ENCODE assay signal across 8 cellular contexts in the genomic region with DNA sequence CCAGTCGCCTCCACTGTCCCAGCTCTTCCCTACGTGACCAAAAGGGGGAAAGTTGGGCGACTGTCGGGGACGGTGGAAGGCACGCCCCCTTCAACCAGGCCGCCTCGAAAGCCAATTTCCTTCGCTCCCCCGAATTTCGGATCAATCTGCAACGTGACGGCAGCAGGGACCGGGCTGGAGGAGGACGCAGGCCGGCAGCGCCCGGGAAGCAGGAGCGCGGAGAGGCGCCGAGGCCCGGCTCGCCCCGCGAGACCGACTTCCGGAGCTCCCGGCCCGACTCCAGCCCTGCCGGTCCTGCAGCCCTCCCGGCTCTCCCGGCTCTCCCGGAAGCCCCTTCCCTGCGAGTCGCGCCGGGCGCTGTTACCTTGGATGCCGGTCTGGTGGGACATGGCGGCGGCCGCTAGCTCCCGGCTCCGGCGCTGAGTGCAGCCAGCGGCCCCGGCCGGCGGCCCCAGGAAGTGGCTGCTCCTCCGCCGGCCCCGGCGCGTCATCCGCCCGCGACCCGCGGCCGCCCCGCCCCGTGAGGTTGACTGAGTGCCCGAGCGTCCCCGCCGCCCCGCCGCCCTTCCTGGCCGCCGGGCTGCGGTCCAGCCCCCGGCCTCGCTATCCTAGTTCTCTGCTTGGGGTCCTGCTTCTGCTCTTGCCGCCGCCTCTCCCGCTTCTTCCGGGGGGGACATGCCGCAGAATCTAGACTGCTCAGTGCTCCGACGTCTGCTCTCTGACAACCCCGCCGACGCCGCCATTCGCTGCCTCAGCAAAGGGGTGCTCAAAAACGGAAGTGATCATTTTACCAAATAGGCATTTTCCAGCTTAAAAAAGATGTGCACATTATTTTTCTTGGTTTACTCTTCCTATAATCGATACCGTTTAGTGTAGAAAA. TPM values are rescaled to one million over a fixed set of nuclear protein-coding genes. Genes with fewer than 3 reads are reported as not detected.
DNase-seq lines count a peak whose midpoint lies in the region; ATAC-seq lines count a peak whose summit lies in the region.

A gene (minus strand): TSS at position 461 of the 880 bp plus-strand sequence. CDS start 72 bp downstream, at position 389.

- DNase-seq in CD4-positive, alpha-beta memory T cell: peak; percentile 85 to 92 (median 88)
- peak; percentile 49 for DNase-seq in NCI-H82 treated with DMSO at 0.1 percent for 48 hours (lab: John Stamatoyannopoulos, UW; ENCODE audit: unreplicated experiment)
- DNase-seq in activated CD8-positive, alpha-beta memory T cell treated with anti-CD3 and anti-CD28 coated beads for 24 hours: peak; percentile 96
- peak; percentile 73 for DNase-seq in effector CD8-positive, alpha-beta T cell (lab: John Stamatoyannopoulos, UW)
- peak; percentile 86 to 96 for DNase-seq in memory B cell (ENCODE audit: low spot score in 2 of 2)
- peak; percentile 73 for DNase-seq in stimulated activated CD8-positive, alpha-beta memory T cell treated with anti-CD3 and anti-CD28 coated beads, Interleukin-12 subunit alpha, Interleukin-12 subunit beta, amount 100 ng/mL, for 24 hours (ENCODE audit: extremely low read depth)

- peaks cover 17 to 50% (median 35%) of the 10 kb centered on the region in 4 donors for H3K4me1 Mint-ChIP-seq in CD4-positive, alpha-beta memory T cell
- H3K4me1 Mint-ChIP-seq in memory B cell: peaks cover 10% of the 10 kb centered on the region

- H3K4me1 ChIP-seq in CD4-positive, alpha-beta memory T cell (ENCODE audit: insufficient read depth, low read length): peaks cover 34% of the 10 kb centered on the region

- H3K4me3 ChIP-seq in CD4-positive, alpha-beta memory T cell (ENCODE audit: low read length in 2 of 2): peak within 1 kb of the TSS; percentile 85 to 89

- peak within 1 kb of the TSS; percentile 99 to 100 (median 100) for H3K4me3 Mint-ChIP-seq in CD4-positive, alpha-beta memory T cell
- H3K4me3 Mint-ChIP-seq in memory B cell: peak within 1 kb of the TSS; percentile 100

- no peaks in the 10 kb centered on the region for H3K9me3 ChIP-seq in CD4-positive, alpha-beta memory T cell (ENCODE audit: control insufficient read depth in 1 of 2, low read length in 2 of 2)

- peak within 1 kb of the TSS; percentile 99 to 100 (median 100) for H3K27ac Mint-ChIP-seq in CD4-positive, alpha-beta memory T cell
- H3K27ac Mint-ChIP-seq in memory B cell: peak within 1 kb of the TSS; percentile 99

- no peaks in the 10 kb centered on the region for H3K27me3 ChIP-seq in CD4-positive, alpha-beta memory T cell (ENCODE audit: insufficient read depth, low read length)

- H3K27ac ChIP-seq in CD4-positive, alpha-beta memory T cell (ENCODE audit: low read depth, low read length): peak within 1 kb of the TSS; percentile 86

- H3K27me3 Mint-ChIP-seq in CD4-positive, alpha-beta memory T cell: no peaks in the 10 kb centered on the region
- H3K27me3 Mint-ChIP-seq in memory B cell: no peaks in the 10 kb centered on the region

- ATAC-seq in GM19372 (IDR thresholded peaks at IDR 0.05; ENCODE audit: low read depth, unreplicated experiment) (peak; percentile 96), HG03521 (IDR thresholded peaks at IDR 0.05; ENCODE audit: unreplicated experiment) (peak; percentile 97), memory B cell (ENCODE audit: low read depth) (peak; percentile 94)

- CTCF ChIA-PET in CD4-positive, alpha-beta memory T cell (lab: Charles Lee; ENCODE audit: partially characterized antibody): interaction anchor here (0.9 to 2.8 kb wide), 8 partner anchors 8 to 74 kb away, joined by 3 to 14 read pairs (median 4); a partner anchor contains a TSS

- peaks cover 3 to 33% of the 10 kb centered on the region in 2 donors for H3K36me3 Mint-ChIP-seq in CD4-positive, alpha-beta memory T cell
- H3K36me3 Mint-ChIP-seq in memory B cell: peaks cover 5% of the 10 kb centered on the region

- POLR2A ChIA-PET in CD4-positive, alpha-beta memory T cell (lab: Charles Lee; ENCODE audit: partially characterized antibody): interaction anchor here (0.6 to 5.2 kb wide), 20 partner anchors 10 to 1570 kb away, joined by 3 to 90 read pairs (median 4); a partner anchor contains a TSS

- intact Hi-C loops in CD4-positive, alpha-beta memory T cell (cut with micrococcal nuclease): loop anchor here (1.0 to 5.0 kb wide), 4 partner anchors 30 to 1479 kb away; a partner anchor contains a TSS

- peaks cover 0 to 4% (median 0%) of the 10 kb centered on the region in 8 donors for H3K9me3 Mint-ChIP-seq in CD4-positive, alpha-beta memory T cell
- no peaks in the 10 kb centered on the region for H3K9me3 Mint-ChIP-seq in memory B cell

- peaks cover 9% of the 10 kb centered on the region for H3K36me3 ChIP-seq in CD4-positive, alpha-beta memory T cell (ENCODE audit: insufficient read depth, low read length)

RNA-seq across cellular contexts. Expression of the gene that starts here (rescaled TPM):
- total RNA-seq in CD4-positive, alpha-beta memory T cell: 10 to 100 TPM; 31.0 to 32.4 TPM
- polyA plus RNA-seq in CD4-positive, alpha-beta memory T cell: 10 to 100 TPM; 13.1 to 15.0 TPM

Comparison
In these comparisons a context has a peak if more than half of its experiments do, and no peak if none do; other contexts are left out.
1. Peak in every context shown above with its lines: DNase-seq, ATAC-seq, H3K4me3 ChIP-seq and H3K27ac ChIP-seq.